Comparison of ENCODE assay signal across 9 cellular contexts in the genomic region with DNA sequence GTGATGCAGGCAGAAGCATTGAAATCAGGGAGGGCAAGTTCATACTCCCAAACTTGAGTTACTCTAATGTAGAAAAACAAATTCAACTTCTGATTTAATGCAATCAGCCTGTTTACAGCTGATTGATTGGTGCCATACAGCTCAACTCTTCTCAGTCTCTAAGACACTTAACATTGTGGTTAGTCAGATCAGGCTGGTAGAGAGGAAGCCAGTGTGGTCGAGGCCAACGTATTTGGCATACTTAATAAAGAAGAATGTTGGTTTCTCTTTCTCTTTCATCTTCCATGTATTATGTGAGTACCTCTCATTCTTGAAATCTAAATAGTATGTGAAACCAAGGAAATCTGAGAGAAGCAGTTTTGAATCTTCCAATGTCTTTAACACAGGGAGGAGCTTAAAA.
A peak's percentile ranks its signal among the peaks of the same experiment; 100 is the strongest.
DNase-seq lines count a peak whose midpoint lies in the region; ATAC-seq and TF ChIP-seq lines count a peak whose summit lies in the region.
"Had no signal": no experiment of that assay in that cellular context is flagged by ENCODE, and none has a peak within 500 bp of the region (broad histone marks: within the 10 kb centered on the region; RNA-seq: fewer than 3 reads in every experiment).

No MANE protein-coding gene starts in this region.

- CTCF ChIA-PET in A673 (lab: Charles Lee), result no interaction called here

- no peak overlapping the region for H3K27ac ChIP-seq in A673 (ENCODE audit: low read depth, low read length, poor library complexity, severe bottlenecking)
- H3K27ac ChIP-seq: C4-2B had no signal

- intact Hi-C loops in activated CD4-positive, alpha-beta T cell treated with anti-CD3 and anti-CD28 coated beads, Interleukin-2, amount 10 ng/mL, durations not matched to agents 24 days and 14 days (cut with micrococcal nuclease), result no loop called here
- intact Hi-C loops in mucosa of descending colon (cut with DNase I, micrococcal nuclease) (no loop called here), A673 (cut with micrococcal nuclease; ENCODE audit: unreplicated experiment) (no loop called here)

- ATAC-seq in HG03457 (IDR thresholded peaks at IDR 0.05; ENCODE audit: unreplicated experiment) (peak; percentile 100), mucosa of descending colon (peak; percentile 78)

- H3K9me3 ChIP-seq in mucosa of descending colon, result peaks cover 9% of the 10 kb centered on the region
- H3K9me3 ChIP-seq in A673 (ENCODE audit: low read depth, low read length, poor library complexity, severe bottlenecking), result no peaks in the 10 kb centered on the region

- peaks cover 6% of the 10 kb centered on the region for H3K9me3 Mint-ChIP-seq in activated CD4-positive, alpha-beta T cell treated with anti-CD3 and anti-CD28 coated beads, Interleukin-2, amount 10 ng/mL, durations not matched to agents 24 days and 14 days

- TF ChIP-seq CTCF in mucosa of descending colon (IDR thresholded peaks at IDR 0.05) (no peak), A673 (conservative IDR thresholded peaks at IDR 0.05; ENCODE audit: low read depth, low read length) (no peak)

- peak overlapping the region; percentile 65 for H3K4me3 Mint-ChIP-seq in activated CD4-positive, alpha-beta T cell treated with anti-CD3 and anti-CD28 coated beads, Interleukin-2, amount 10 ng/mL, durations not matched to agents 24 days and 14 days

- no TSS peak for BruUV-seq in A673 (replicated peaks; lab: Mats Ljungman, UMichigan)

- POLR2A ChIA-PET in A673 (lab: Charles Lee; ENCODE audit: low non-redundant PET), result no interaction called here

- H3K27me3 ChIP-seq in A673 (replicated peaks; ENCODE audit: insufficient read depth, low read depth, low read length, poor library complexity), result no peaks in the 10 kb centered on the region

- no peaks in the 10 kb centered on the region for H3K27me3 Mint-ChIP-seq in activated CD4-positive, alpha-beta T cell treated with anti-CD3 and anti-CD28 coated beads, Interleukin-2, amount 10 ng/mL, durations not matched to agents 24 days and 14 days

- H3K4me3 ChIP-seq in mucosa of descending colon, result no peak overlapping the region
- no peak overlapping the region for H3K4me3 ChIP-seq in A673 (ENCODE audit: low read depth, low read length, poor library complexity, severe bottlenecking)

- H3K36me3 Mint-ChIP-seq in activated CD4-positive, alpha-beta T cell treated with anti-CD3 and anti-CD28 coated beads, Interleukin-2, amount 10 ng/mL, durations not matched to agents 24 days and 14 days (ENCODE audit: low read depth), result no peaks in the 10 kb centered on the region

- H3K27ac Mint-ChIP-seq in activated CD4-positive, alpha-beta T cell treated with anti-CD3 and anti-CD28 coated beads, Interleukin-2, amount 10 ng/mL, durations not matched to agents 24 days and 14 days, result peak overlapping the region; percentile 66

- H3K36me3 ChIP-seq in mucosa of descending colon (ENCODE audit: low read depth), result no peaks in the 10 kb centered on the region
- H3K36me3 ChIP-seq in A673 (ENCODE audit: insufficient read depth, low read length, poor library complexity, severe bottlenecking), result no peaks in the 10 kb centered on the region

- no peaks in the 10 kb centered on the region for H3K4me1 ChIP-seq in mucosa of descending colon (ENCODE audit: low read depth)
- peaks cover 10% of the 10 kb centered on the region for H3K4me1 ChIP-seq in A673 (ENCODE audit: insufficient read depth, low read length, poor library complexity, severe bottlenecking)

- H3K4me1 Mint-ChIP-seq in activated CD4-positive, alpha-beta T cell treated with anti-CD3 and anti-CD28 coated beads, Interleukin-2, amount 10 ng/mL, durations not matched to agents 24 days and 14 days, result peaks cover 17% of the 10 kb centered on the region

- peak; percentile 56 for DNase-seq in activated naive CD4-positive, alpha-beta T cell treated with Interleukin-2 at 50 U/mL for 16 hours
- DNase-seq in activated naive CD4-positive, alpha-beta T cell (lab: John Stamatoyannopoulos, UW), result no peak
- DNase-seq in activated CD4-positive, alpha-beta T cell treated with anti-CD3 and anti-CD28 coated beads, Interleukin-2, amount 10 ng/mL, durations not matched to agents 24 days and 14 days, result peak; percentile 87
- DNase-seq in mucosa of descending colon (peak in 1 of 3 donors; percentile 27), NCI-H1694 treated with DMSO at 0.1 percent for 48 hours (lab: John Stamatoyannopoulos, UW) (no peak), cerebellar cortex (ENCODE audit: low spot score) (no peak), A673 (ENCODE audit: low spot score) (no peak)

Comparison
In these comparisons a context has a peak if more than half of its experiments do, and no peak if none do; other contexts are left out.
1. DNase-seq: peak in activated naive CD4-positive, alpha-beta T cell treated with Interleukin-2 at 50 U/mL for 16 hours (single experiment) and activated CD4-positive, alpha-beta T cell treated with anti-CD3 and anti-CD28 coated beads, Interleukin-2, amount 10 ng/mL, durations not matched to agents 24 days and 14 days (single experiment); none in activated naive CD4-positive, alpha-beta T cell (0 of 4), NCI-H1694 treated with DMSO at 0.1 percent for 48 hours (single experiment), cerebellar cortex (single experiment) and A673 (single experiment).